ENCODE assay signal across 1 cellular context in the genomic region with DNA sequence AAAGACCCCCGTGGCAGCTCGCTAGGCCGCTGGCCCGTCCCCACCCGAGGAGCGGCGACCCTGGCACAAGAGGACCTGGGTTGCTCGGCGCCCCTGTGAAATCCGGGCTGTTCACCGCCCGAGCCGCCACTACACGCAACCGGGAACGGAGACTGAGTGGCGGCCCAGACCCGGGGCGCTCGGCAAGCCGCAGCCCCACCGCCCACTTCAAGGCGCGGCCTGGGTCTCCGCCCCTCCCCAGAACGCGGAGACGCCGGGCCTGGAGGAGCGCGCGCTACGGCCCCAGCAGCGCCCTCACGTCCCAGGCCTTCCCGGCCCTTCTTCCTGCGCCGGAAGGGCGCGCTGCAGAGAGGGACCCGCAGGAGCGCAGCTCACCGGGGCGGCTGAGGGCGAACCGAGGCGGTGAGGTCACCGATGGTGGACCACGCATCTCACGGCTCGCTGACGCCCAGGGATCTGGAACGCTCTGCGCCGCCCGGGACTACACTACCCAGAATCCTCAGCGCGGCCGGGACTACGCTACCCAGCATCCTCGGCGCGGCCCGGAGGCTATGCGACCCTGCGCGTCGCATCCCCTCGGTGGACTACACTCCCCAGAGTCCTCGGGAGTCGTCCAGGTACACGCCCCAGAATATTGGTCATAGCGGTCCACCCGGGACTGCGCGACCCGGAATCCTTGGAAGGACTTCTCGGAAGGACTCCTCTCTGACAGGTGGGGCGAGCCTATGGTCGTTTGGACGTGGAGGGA.
TF ChIP-seq lines count a peak whose summit lies in the region.

TSS of gene ZNF337 (minus strand) at position 470 of the 748 bp plus-strand sequence. CDS start 10,436 bp downstream, outside the sequence.

TF ChIP-seq in HepG2, 621 proteins besides CTCF, POLR2A, EP300 and RAD21 (continued from another document and continues in another):
- TF ChIP-seq REST (IDR thresholded peaks at IDR 0.05; ENCODE audit: borderline replicate concordance in 1 of 2, low read depth in 1 of 2, low read length in 2 of 2) (peak in 1 of 2 experiments; percentile 68; a peak in 1 of 4 replicates), ZNF782 (CRISPR knock-in tag; IDR thresholded peaks at IDR 0.05; ENCODE audit: borderline replicate concordance) (peak; percentile 84; the same call in 1 of the 2 replicates), ZNF292 (CRISPR knock-in tag; IDR thresholded peaks at IDR 0.05; ENCODE audit: borderline replicate concordance, low read depth) (peak; percentile 93), NCOA5 (CRISPR knock-in tag; IDR thresholded peaks at IDR 0.05) (no peak), ZSCAN29 (CRISPR knock-in tag; conservative IDR thresholded peaks at IDR 0.05) (peak; percentile 77), ZNF678 (CRISPR knock-in tag; IDR thresholded peaks at IDR 0.05) (peak; percentile 95; the same call in 1 of the 2 replicates), PREB (CRISPR knock-in tag; IDR thresholded peaks at IDR 0.05) (no peak), PRMT3 (CRISPR knock-in tag; IDR thresholded peaks at IDR 0.05; ENCODE audit: borderline replicate concordance, low read depth) (no peak), ZNF775 (CRISPR knock-in tag; IDR thresholded peaks at IDR 0.05; ENCODE audit: borderline replicate concordance) (no peak; the same call in 1 of the 2 replicates), ESRRA (CRISPR knock-in tag; IDR thresholded peaks at IDR 0.05; ENCODE audit: low read depth) (peak; percentile 79), EHMT2 (IDR thresholded peaks at IDR 0.05; ENCODE audit: borderline replicate concordance, low read depth, low read length) (no peak), ELF4 (CRISPR knock-in tag; IDR thresholded peaks at IDR 0.05; ENCODE audit: borderline replicate concordance) (peak; percentile 91), CHCHD3 (CRISPR knock-in tag; IDR thresholded peaks at IDR 0.05) (peak; percentile 94), MYNN (CRISPR knock-in tag; IDR thresholded peaks at IDR 0.05; ENCODE audit: low read depth) (peak; percentile 77; the same call in 1 of the 2 replicates), STAG1 (CRISPR knock-in tag; IDR thresholded peaks at IDR 0.05) (peak; percentile 69), ZNF251 (CRISPR knock-in tag; IDR thresholded peaks at IDR 0.05) (no peak), IRX3 (CRISPR knock-in tag; IDR thresholded peaks at IDR 0.05; ENCODE audit: borderline replicate concordance, low read depth) (peak; percentile 84), BHLHE40 (IDR thresholded peaks at IDR 0.05; ENCODE audit: low read length) (no peak), NFE2L1 (CRISPR knock-in tag; IDR thresholded peaks at IDR 0.05; ENCODE audit: borderline replicate concordance) (0 out of 2 replicates have a peak, but pooled peaks have one; percentile 89), TOE1 (CRISPR knock-in tag; IDR thresholded peaks at IDR 0.05) (peak; percentile 89; the same call in 1 of the 2 replicates), ZNF12 (CRISPR knock-in tag; IDR thresholded peaks at IDR 0.05) (peak; percentile 89), KMT2B (CRISPR knock-in tag; IDR thresholded peaks at IDR 0.05) (peak; percentile 97), ZNF616 (CRISPR knock-in tag; IDR thresholded peaks at IDR 0.05; ENCODE audit: low read depth) (peak; percentile 96), HIVEP1 (CRISPR knock-in tag; IDR thresholded peaks at IDR 0.05) (peak; percentile 96; the same call in 1 of the 2 replicates), DZIP1 (CRISPR knock-in tag; IDR thresholded peaks at IDR 0.05) (peak; percentile 99; the same call in 1 of the 2 replicates), SMAD9 (CRISPR knock-in tag; IDR thresholded peaks at IDR 0.05) (no peak; the same call in 1 of the 2 replicates), ZNF326 (CRISPR knock-in tag; IDR thresholded peaks at IDR 0.05; ENCODE audit: borderline replicate concordance) (peak; percentile 75; the same call in 1 of the 2 replicates), KAT8 (CRISPR knock-in tag; IDR thresholded peaks at IDR 0.05) (peak; percentile 96), ATF7 (IDR thresholded peaks at IDR 0.05) (peak; percentile 81), ATF7 (CRISPR knock-in tag; IDR thresholded peaks at IDR 0.05) (peak; percentile 98), ZEB1 (IDR thresholded peaks at IDR 0.05; ENCODE audit: insufficient replicate concordance, low read depth) (peak; percentile 77), ZNF550 (CRISPR knock-in tag; IDR thresholded peaks at IDR 0.05; ENCODE audit: borderline replicate concordance) (peak; percentile 99), REL (CRISPR knock-in tag; conservative IDR thresholded peaks at IDR 0.05) (no peak; the same call in 1 of the 2 replicates), MAF1 (CRISPR knock-in tag; IDR thresholded peaks at IDR 0.05; ENCODE audit: borderline replicate concordance) (peak; percentile 94), AHR (CRISPR knock-in tag; IDR thresholded peaks at IDR 0.05) (no peak; the same call in 1 of the 2 replicates), ZNF367 (CRISPR knock-in tag; IDR thresholded peaks at IDR 0.05; ENCODE audit: borderline replicate concordance) (no peak), ZBTB20 (CRISPR knock-in tag; IDR thresholded peaks at IDR 0.05; ENCODE audit: borderline replicate concordance, low read depth) (peak; percentile 94), ATF6 (CRISPR knock-in tag; conservative IDR thresholded peaks at IDR 0.05) (peak; percentile 91; the same call in 1 of the 2 replicates), MATR3 (CRISPR knock-in tag; IDR thresholded peaks at IDR 0.05) (no peak), AGO2 (optimal IDR thresholded peaks at IDR 0.05; ENCODE audit: low read depth, low read length) (peak; percentile 96), FOXJ3 (CRISPR knock-in tag; IDR thresholded peaks at IDR 0.05; ENCODE audit: borderline replicate concordance) (peak; percentile 31), GATAD1 (CRISPR knock-in tag; IDR thresholded peaks at IDR 0.05) (peak; percentile 90), ZBTB25 (CRISPR knock-in tag; IDR thresholded peaks at IDR 0.05) (peak; percentile 100), RFX1 (IDR thresholded peaks at IDR 0.05) (no peak), MTA3 (CRISPR knock-in tag; IDR thresholded peaks at IDR 0.05) (no peak; the same call in 1 of the 2 replicates), ETV6 (CRISPR knock-in tag; conservative IDR thresholded peaks at IDR 0.05) (peak; percentile 95)
- TF ChIP-seq, protein P1, sequence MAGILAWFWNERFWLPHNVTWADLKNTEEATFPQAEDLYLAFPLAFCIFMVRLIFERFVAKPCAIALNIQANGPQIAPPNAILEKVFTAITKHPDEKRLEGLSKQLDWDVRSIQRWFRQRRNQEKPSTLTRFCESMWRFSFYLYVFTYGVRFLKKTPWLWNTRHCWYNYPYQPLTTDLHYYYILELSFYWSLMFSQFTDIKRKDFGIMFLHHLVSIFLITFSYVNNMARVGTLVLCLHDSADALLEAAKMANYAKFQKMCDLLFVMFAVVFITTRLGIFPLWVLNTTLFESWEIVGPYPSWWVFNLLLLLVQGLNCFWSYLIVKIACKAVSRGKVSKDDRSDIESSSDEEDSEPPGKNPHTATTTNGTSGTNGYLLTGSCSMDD (CRISPR knock-in tag; IDR thresholded peaks at IDR 0.05): peak; percentile 39; the same call in 1 of the 2 replicates
- TF ChIP-seq, protein P2, sequence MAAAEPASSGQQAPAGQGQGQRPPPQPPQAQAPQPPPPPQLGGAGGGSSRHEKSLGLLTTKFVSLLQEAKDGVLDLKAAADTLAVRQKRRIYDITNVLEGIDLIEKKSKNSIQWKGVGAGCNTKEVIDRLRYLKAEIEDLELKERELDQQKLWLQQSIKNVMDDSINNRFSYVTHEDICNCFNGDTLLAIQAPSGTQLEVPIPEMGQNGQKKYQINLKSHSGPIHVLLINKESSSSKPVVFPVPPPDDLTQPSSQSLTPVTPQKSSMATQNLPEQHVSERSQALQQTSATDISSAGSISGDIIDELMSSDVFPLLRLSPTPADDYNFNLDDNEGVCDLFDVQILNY (CRISPR knock-in tag; conservative IDR thresholded peaks at IDR 0.05): peak; percentile 92; the same call in 1 of the 2 replicates
- TF ChIP-seq, protein P3, sequence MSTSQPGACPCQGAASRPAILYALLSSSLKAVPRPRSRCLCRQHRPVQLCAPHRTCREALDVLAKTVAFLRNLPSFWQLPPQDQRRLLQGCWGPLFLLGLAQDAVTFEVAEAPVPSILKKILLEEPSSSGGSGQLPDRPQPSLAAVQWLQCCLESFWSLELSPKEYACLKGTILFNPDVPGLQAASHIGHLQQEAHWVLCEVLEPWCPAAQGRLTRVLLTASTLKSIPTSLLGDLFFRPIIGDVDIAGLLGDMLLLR (CRISPR knock-in tag; IDR thresholded peaks at IDR 0.05): peak; percentile 96
- TF ChIP-seq, protein P4, sequence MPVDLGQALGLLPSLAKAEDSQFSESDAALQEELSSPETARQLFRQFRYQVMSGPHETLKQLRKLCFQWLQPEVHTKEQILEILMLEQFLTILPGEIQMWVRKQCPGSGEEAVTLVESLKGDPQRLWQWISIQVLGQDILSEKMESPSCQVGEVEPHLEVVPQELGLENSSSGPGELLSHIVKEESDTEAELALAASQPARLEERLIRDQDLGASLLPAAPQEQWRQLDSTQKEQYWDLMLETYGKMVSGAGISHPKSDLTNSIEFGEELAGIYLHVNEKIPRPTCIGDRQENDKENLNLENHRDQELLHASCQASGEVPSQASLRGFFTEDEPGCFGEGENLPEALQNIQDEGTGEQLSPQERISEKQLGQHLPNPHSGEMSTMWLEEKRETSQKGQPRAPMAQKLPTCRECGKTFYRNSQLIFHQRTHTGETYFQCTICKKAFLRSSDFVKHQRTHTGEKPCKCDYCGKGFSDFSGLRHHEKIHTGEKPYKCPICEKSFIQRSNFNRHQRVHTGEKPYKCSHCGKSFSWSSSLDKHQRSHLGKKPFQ (CRISPR knock-in tag; IDR thresholded peaks at IDR 0.05; ENCODE audit: insufficient replicate concordance): peak; percentile 96
